In genomic region chrX:132217203-132218073, GRCh38 we compare ENCODE assay signal across 8 cellular contexts.
A peak's percentile ranks its signal among the peaks of the same experiment; 100 is the strongest.
DNase-seq lines count a peak whose midpoint lies in the region; ATAC-seq and TF ChIP-seq lines count a peak whose summit lies in the region.

No MANE protein-coding gene starts in this region.

- H3K27me3 Mint-ChIP-seq in central memory CD8-positive, alpha-beta T cell, result no peaks in the 10 kb centered on the region

- peak overlapping the region; percentile 71 for H3K4me3 ChIP-seq in AG09309 (ENCODE audit: control insufficient read depth, low read depth, low read length)

- TF ChIP-seq CTCF in AG09309 (IDR thresholded peaks at IDR 0.05; ENCODE audit: control insufficient read depth, insufficient read depth, low read depth, low read length, missing control alignments), result no peak

- peak overlapping the region; percentile 94 for H3K4me3 Mint-ChIP-seq in central memory CD8-positive, alpha-beta T cell

- peaks cover 25% of the 10 kb centered on the region for H3K4me1 Mint-ChIP-seq in central memory CD8-positive, alpha-beta T cell

- no peak for DNase-seq in AG09309 (ENCODE audit: low read depth)
- DNase-seq in NCI-H345 treated with DMSO at 0.1 percent for 48 hours (lab: John Stamatoyannopoulos, UW; ENCODE audit: unreplicated experiment), result peak; percentile 53
- DNase-seq in central memory CD8-positive, alpha-beta T cell (ENCODE audit: low spot score in 2 of 2), result peak; percentile 55 to 76
- peak; percentile 78 for DNase-seq in kidney tubule cell (ENCODE audit: low spot score)
- DNase-seq in stimulated activated CD4-positive, alpha-beta T cell treated with anti-CD3 and anti-CD28 coated beads, Interleukin-1b, Interleukin-23, amount 100 ng/mL, for 24 hours (ENCODE audit: low read depth in 4 of 4, low spot score in 1 of 4), result peak; percentile 20 to 61 (median 46)

- H3K27ac Mint-ChIP-seq in central memory CD8-positive, alpha-beta T cell (ENCODE audit: low read depth), result peak overlapping the region; percentile 97

- H3K9me3 Mint-ChIP-seq in central memory CD8-positive, alpha-beta T cell, result no peaks in the 10 kb centered on the region

- peak; percentile 74 for ATAC-seq in GM19035 (IDR thresholded peaks at IDR 0.05; ENCODE audit: unreplicated experiment)
- ATAC-seq in HG03280 (IDR thresholded peaks at IDR 0.05; ENCODE audit: unreplicated experiment), result peak; percentile 64
- peak; percentile 64 to 71 for ATAC-seq in activated CD4-positive, CD25-positive, alpha-beta regulatory T cell treated with anti-CD3 and anti-CD28 coated beads, Interleukin-2, amount 50 U/mL, for 24 hours
- peak; percentile 76 for ATAC-seq in central memory CD8-positive, alpha-beta T cell (replicated peaks; ENCODE audit: extremely low read depth, poor library complexity, severe bottlenecking)

- peaks cover 36% of the 10 kb centered on the region for H3K36me3 Mint-ChIP-seq in central memory CD8-positive, alpha-beta T cell (ENCODE audit: insufficient read depth)
